ENCODE assay signal across 16 cellular contexts in the genomic region with DNA sequence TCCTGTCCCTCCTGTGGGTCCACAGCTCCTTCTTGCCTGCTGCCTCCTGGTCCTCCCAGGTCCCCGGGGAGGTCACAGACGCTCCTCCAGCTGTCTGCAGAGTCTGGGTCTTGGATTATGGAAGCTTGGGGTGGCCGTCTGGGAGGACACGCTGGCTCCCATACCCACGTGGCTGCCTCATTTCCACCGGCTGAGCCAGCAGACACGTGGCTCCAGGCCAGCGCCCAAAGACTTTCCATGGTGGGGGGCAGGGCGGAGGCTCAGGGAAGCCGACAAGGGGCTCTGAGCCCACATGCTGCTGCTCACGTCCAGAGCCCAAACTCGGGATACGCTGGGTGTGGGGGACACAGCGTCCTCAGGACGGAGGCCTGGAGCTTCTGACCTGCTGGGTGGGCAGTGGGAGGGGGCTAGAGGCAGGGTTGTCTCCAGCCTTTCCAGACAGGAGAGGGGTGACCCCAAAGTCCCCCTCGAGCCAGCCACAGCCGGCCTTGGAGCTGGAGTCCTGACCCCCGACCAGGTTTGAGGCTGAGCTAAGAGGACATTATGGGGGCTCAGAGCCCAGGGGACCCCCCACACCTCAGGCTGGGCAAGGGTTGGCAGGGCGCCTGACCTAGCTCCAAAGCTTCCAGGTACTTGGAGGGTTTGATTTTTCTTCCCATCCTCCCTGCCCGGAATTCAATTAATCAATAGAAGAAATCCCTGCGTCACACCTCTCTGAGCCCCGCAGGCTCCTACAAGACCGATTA. TPM values are rescaled to one million over a fixed set of nuclear protein-coding genes. Genes with fewer than 3 reads are reported as not detected.
DNase-seq lines count a peak whose midpoint lies in the region; ATAC-seq and TF ChIP-seq lines count a peak whose summit lies in the region.
"Had no signal": no experiment of that assay in that cellular context is flagged by ENCODE, and none has a peak within 500 bp of the region (broad histone marks: within the 10 kb centered on the region; RNA-seq: fewer than 3 reads in every experiment).

No MANE protein-coding gene starts in this region.

- H3K4me2 ChIP-seq in neural progenitor cell: peak overlapping the region; percentile 38

- POLR2A ChIA-PET in activated CD4-positive, alpha-beta memory T cell treated with anti-CD3 and anti-CD28 coated beads for 36 hours (lab: Charles Lee): no interaction called here

- peak overlapping the region; percentile 93 for H2AFZ ChIP-seq in neural progenitor cell (replicated peaks)

- peak in 4 of 5 donors; percentile 16 to 68 (median 56) for DNase-seq in heart left ventricle
- no peak for DNase-seq in right atrium auricular region (ENCODE audit: low spot score)
- DNase-seq in glutamatergic neuron: peak; percentile 62
- no peak for DNase-seq in neural progenitor cell (ENCODE audit: low spot score)
- DNase-seq in activated CD4-positive, alpha-beta memory T cell treated with anti-CD3 and anti-CD28 coated beads for 36 hours: no peak
- no peak for DNase-seq in SIG-M5 treated with dmso at 0.1 percent for 504 hours (lab: John Stamatoyannopoulos, UW; ENCODE audit: unreplicated experiment)
- DNase-seq: activated CD4-positive, alpha-beta T cell treated with anti-CD3 and anti-CD28 coated beads, Interleukin-2, amount 50 U/mL, for 1 hour; foreskin melanocyte; KG1; NCI-H2029 had no signal

- H3K4me1 Mint-ChIP-seq in glutamatergic neuron (ENCODE audit: low read depth, unreplicated experiment) (peaks cover 15% of the 10 kb centered on the region), neural progenitor cell (peaks cover 18% of the 10 kb centered on the region)
- H3K4me1 Mint-ChIP-seq in activated CD4-positive, alpha-beta memory T cell treated with anti-CD3 and anti-CD28 coated beads for 36 hours (ENCODE audit: low read depth): peaks cover 5% of the 10 kb centered on the region

- no peaks in the 10 kb centered on the region for H3K79me2 ChIP-seq in neural progenitor cell (ENCODE audit: low read depth)

- TF ChIP-seq CTCF in heart left ventricle (IDR thresholded peaks at IDR 0.05): no peak
- no peak for TF ChIP-seq CTCF in right atrium auricular region (IDR thresholded peaks at IDR 0.05)
- TF ChIP-seq CTCF in glutamatergic neuron (IDR thresholded peaks at IDR 0.05; ENCODE audit: partially characterized antibody, unreplicated experiment): no peak
- no peak for TF ChIP-seq CTCF in neural progenitor cell (IDR thresholded peaks at IDR 0.05)

- H3K27ac ChIP-seq in heart left ventricle (no peak overlapping the region), right atrium auricular region (no peak overlapping the region), neural progenitor cell (no peak overlapping the region)

- WGBS in heart left ventricle, 4 donors: 47 to 73% (median 51%) methylated on average over 20 to 23 of the region's 23 CpGs

- H3K4me3 ChIP-seq in heart left ventricle (no peak overlapping the region), right atrium auricular region (no peak overlapping the region), neural progenitor cell (no peak overlapping the region)

- peaks cover 5% of the 10 kb centered on the region for H3K36me3 Mint-ChIP-seq in glutamatergic neuron (ENCODE audit: unreplicated experiment)
- H3K36me3 Mint-ChIP-seq in neural progenitor cell: no peaks in the 10 kb centered on the region
- no peaks in the 10 kb centered on the region for H3K36me3 Mint-ChIP-seq in activated CD4-positive, alpha-beta memory T cell treated with anti-CD3 and anti-CD28 coated beads for 36 hours
- H3K36me3 Mint-ChIP-seq: activated naive CD4-positive, alpha-beta T cell treated with anti-CD3 and anti-CD28 coated beads, Interleukin-2, amount 50 U/mL, for 72 hours; memory B cell had no signal

- H3K4me1 ChIP-seq in heart left ventricle: peaks cover 0 to 18% (median 5%) of the 10 kb centered on the region in 12 donors
- H3K4me1 ChIP-seq in right atrium auricular region: peaks cover 0 to 7% of the 10 kb centered on the region in 2 donors
- H3K4me1 ChIP-seq in neural progenitor cell: peaks cover 12% of the 10 kb centered on the region

- ATAC-seq in heart left ventricle: peak in 3 of 4 donors; percentile 38 to 75 (median 56)
- no peak for ATAC-seq in GM21515 (IDR thresholded peaks at IDR 0.05; ENCODE audit: unreplicated experiment)
- no peak for ATAC-seq in HG03521 (IDR thresholded peaks at IDR 0.05; ENCODE audit: unreplicated experiment)
- ATAC-seq: activated naive CD4-positive, alpha-beta T cell treated with anti-CD3 and anti-CD28 coated beads, Interleukin-2, amount 50 U/mL, for 72 hours had no signal

- CTCF ChIA-PET in activated CD4-positive, alpha-beta memory T cell treated with anti-CD3 and anti-CD28 coated beads for 36 hours (lab: Charles Lee): no interaction called here

- H3F3A ChIP-seq in neural progenitor cell (ENCODE audit: low read depth): peaks cover 7% of the 10 kb centered on the region

- no peak for TF ChIP-seq POLR2A in heart left ventricle (IDR thresholded peaks at IDR 0.05)

- H3K27me3 ChIP-seq in heart left ventricle (peaks cover 0 to 6% (median 0%) of the 10 kb centered on the region in 9 donors), right atrium auricular region (no peaks in the 10 kb centered on the region), neural progenitor cell (no peaks in the 10 kb centered on the region)

- H3K27ac Mint-ChIP-seq in glutamatergic neuron (ENCODE audit: unreplicated experiment) (peak overlapping the region; percentile 60), neural progenitor cell (peak overlapping the region; percentile 70)
- no peak overlapping the region for H3K27ac Mint-ChIP-seq in activated CD4-positive, alpha-beta memory T cell treated with anti-CD3 and anti-CD28 coated beads for 36 hours
- H3K27ac Mint-ChIP-seq: activated naive CD4-positive, alpha-beta T cell treated with anti-CD3 and anti-CD28 coated beads, Interleukin-2, amount 50 U/mL, for 72 hours; T-helper 1 cell treated with Interleukin-12 subunit alpha and Interleukin-12 subunit beta and Interleukin-4 antibody, amounts not matched to agents 30 μg/mL and 1 μg/mL, for 36 hours had no signal

- peak overlapping the region; percentile 69 for H3K4me3 Mint-ChIP-seq in glutamatergic neuron (ENCODE audit: unreplicated experiment)
- peak overlapping the region; percentile 54 for H3K4me3 Mint-ChIP-seq in neural progenitor cell
- H3K4me3 Mint-ChIP-seq in activated CD4-positive, alpha-beta memory T cell treated with anti-CD3 and anti-CD28 coated beads for 36 hours: no peak overlapping the region
- H3K4me3 Mint-ChIP-seq: memory B cell; T-helper 1 cell treated with Interleukin-12 subunit alpha and Interleukin-12 subunit beta and Interleukin-4 antibody, amounts not matched to agents 30 μg/mL and 1 μg/mL, for 36 hours had no signal

- H3K9me3 ChIP-seq in heart left ventricle (no peaks in the 10 kb centered on the region), right atrium auricular region (no peaks in the 10 kb centered on the region), neural progenitor cell (ENCODE audit: low read depth) (no peaks in the 10 kb centered on the region)

- peaks cover 8% of the 10 kb centered on the region for H3K9me3 Mint-ChIP-seq in glutamatergic neuron (ENCODE audit: unreplicated experiment)
- peaks cover 2% of the 10 kb centered on the region for H3K9me3 Mint-ChIP-seq in neural progenitor cell
- no peaks in the 10 kb centered on the region for H3K9me3 Mint-ChIP-seq in activated CD4-positive, alpha-beta memory T cell treated with anti-CD3 and anti-CD28 coated beads for 36 hours
- H3K9me3 Mint-ChIP-seq: activated naive CD4-positive, alpha-beta T cell treated with anti-CD3 and anti-CD28 coated beads, Interleukin-2, amount 50 U/mL, for 72 hours; memory B cell; T-helper 1 cell treated with Interleukin-12 subunit alpha and Interleukin-12 subunit beta and Interleukin-4 antibody, amounts not matched to agents 30 μg/mL and 1 μg/mL, for 36 hours had no signal

- no peak overlapping the region for H3K9ac ChIP-seq in neural progenitor cell

- H3K36me3 ChIP-seq in heart left ventricle: no peaks in the 10 kb centered on the region
- no peaks in the 10 kb centered on the region for H3K36me3 ChIP-seq in right atrium auricular region
- H3K36me3 ChIP-seq in neural progenitor cell: no peaks in the 10 kb centered on the region

- intact Hi-C loops in heart left ventricle (cut with DNase I): no loop called here
- intact Hi-C loops in activated CD4-positive, alpha-beta memory T cell treated with anti-CD3 and anti-CD28 coated beads for 36 hours (cut with micrococcal nuclease): no loop called here

- peaks cover 7% of the 10 kb centered on the region for H3K27me3 Mint-ChIP-seq in glutamatergic neuron (ENCODE audit: unreplicated experiment)
- peaks cover 6% of the 10 kb centered on the region for H3K27me3 Mint-ChIP-seq in neural progenitor cell (ENCODE audit: insufficient read depth, low read depth)
- no peaks in the 10 kb centered on the region for H3K27me3 Mint-ChIP-seq in activated CD4-positive, alpha-beta memory T cell treated with anti-CD3 and anti-CD28 coated beads for 36 hours

- no peaks in the 10 kb centered on the region for H4K20me1 ChIP-seq in neural progenitor cell (ENCODE audit: low read depth)

RNA-seq across cellular contexts. Expression of gene RNU6ATAC, which starts 24.2 kb away (rescaled TPM):
- 100 to 1,000 TPM in 1 of 9 donors, 10 to 100 TPM in 5, not detected in 3; 17.3 to 178 (median 80.1) TPM for total RNA-seq in heart left ventricle
- polyA plus RNA-seq in heart left ventricle: not detected
- not detected for total RNA-seq in right atrium auricular region
- 121 TPM for total RNA-seq in glutamatergic neuron (ENCODE audit: unreplicated experiment)
- total RNA-seq in neural progenitor cell (ENCODE audit: low replicate concordance): not detected in 2 replicates
- 10 to 100 TPM; 25.8 to 41.0 TPM for total RNA-seq in activated CD4-positive, alpha-beta memory T cell treated with anti-CD3 and anti-CD28 coated beads for 36 hours
- total RNA-seq: dermis microvascular lymphatic vessel endothelial cell had no signal

RNA-seq across cellular contexts. Expression of gene WDR5, which starts 52.7 kb away (rescaled TPM):
- total RNA-seq in heart left ventricle (10 to 100 TPM; 13.1 to 23.8 (median 17.2) TPM), right atrium auricular region (10 to 100 TPM; 14.1 to 17.5 TPM), glutamatergic neuron (ENCODE audit: unreplicated experiment) (45.9 TPM), neural progenitor cell (ENCODE audit: low replicate concordance) (26.7 and 48.7 TPM in 2 replicates)
- polyA plus RNA-seq in heart left ventricle: 10 to 100 TPM; 12.9 to 24.7 TPM
- total RNA-seq in activated CD4-positive, alpha-beta memory T cell treated with anti-CD3 and anti-CD28 coated beads for 36 hours: 10 to 100 TPM; 41.6 to 43.0 TPM

Comparison
In these comparisons a context has a peak if more than half of its experiments do, and no peak if none do; other contexts are left out.
1. DNase-seq: peak in heart left ventricle (4 of 5) and glutamatergic neuron (single experiment); none in right atrium auricular region (single experiment), neural progenitor cell (single experiment), activated CD4-positive, alpha-beta memory T cell treated with anti-CD3 and anti-CD28 coated beads for 36 hours (single experiment) and SIG-M5 treated with dmso at 0.1 percent for 504 hours (single experiment).
2. ATAC-seq: peak in heart left ventricle (3 of 4); none in GM21515 (single experiment) and HG03521 (single experiment).